21 cellular contexts compared by ENCODE assay signal in the genomic region with DNA sequence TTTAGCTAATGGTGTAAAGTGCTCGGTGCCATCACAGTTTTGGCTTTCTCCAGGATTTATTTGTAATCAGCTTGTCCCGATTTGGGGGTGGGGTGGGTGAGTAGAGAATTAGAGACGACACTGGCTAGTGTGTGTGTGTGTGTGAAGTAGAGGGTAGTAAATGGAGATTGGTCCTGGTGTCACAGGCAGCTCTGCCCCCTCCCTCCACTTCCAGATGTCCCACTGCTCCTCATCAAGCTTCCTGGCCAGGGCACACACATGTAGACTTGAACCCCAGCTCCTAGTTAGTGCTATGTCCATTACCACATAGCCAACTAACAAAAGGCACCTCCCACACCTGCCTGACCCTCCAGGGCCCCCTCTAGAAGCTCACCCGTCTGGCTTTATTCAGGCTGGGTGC. TPM values are rescaled to one million over a fixed set of nuclear protein-coding genes. Genes with fewer than 3 reads are reported as not detected.
DNase-seq lines count a peak whose midpoint lies in the region; ATAC-seq and TF ChIP-seq lines count a peak whose summit lies in the region.
"Had no signal": no experiment of that assay in that cellular context is flagged by ENCODE, and none has a peak within 500 bp of the region (broad histone marks: within the 10 kb centered on the region; RNA-seq: fewer than 3 reads in every experiment).

No MANE protein-coding gene starts in this region.

- no peaks in the 10 kb centered on the region for H3K9me3 ChIP-seq in right atrium auricular region
- no peaks in the 10 kb centered on the region for H3K9me3 ChIP-seq in gastroesophageal sphincter
- H3K9me3 ChIP-seq: thyroid gland had no signal

- H3K9me3 Mint-ChIP-seq in brain (no peaks in the 10 kb centered on the region), type B pancreatic cell (no peaks in the 10 kb centered on the region)
- no peaks in the 10 kb centered on the region for H3K9me3 Mint-ChIP-seq in activated CD4-positive, alpha-beta memory T cell treated with anti-CD3 and anti-CD28 coated beads, Interleukin-2, amount 10 ng/mL, durations not matched to agents 7 days and 5 days

- H3K27me3 Mint-ChIP-seq in brain (peaks cover 29% of the 10 kb centered on the region), type B pancreatic cell (peaks cover 27% of the 10 kb centered on the region)
- H3K27me3 Mint-ChIP-seq in activated CD4-positive, alpha-beta memory T cell treated with anti-CD3 and anti-CD28 coated beads, Interleukin-2, amount 10 ng/mL, durations not matched to agents 7 days and 5 days = peaks cover 48% of the 10 kb centered on the region

- no peaks in the 10 kb centered on the region for H3K36me3 ChIP-seq in right atrium auricular region
- H3K36me3 ChIP-seq in gastroesophageal sphincter = no peaks in the 10 kb centered on the region
- H3K36me3 ChIP-seq: thyroid gland had no signal

- H3K4me3 Mint-ChIP-seq in brain (peak overlapping the region; percentile 10 to 85 (median 23)), type B pancreatic cell (peak overlapping the region; percentile 90)
- no peak overlapping the region for H3K4me3 Mint-ChIP-seq in activated CD4-positive, alpha-beta memory T cell treated with anti-CD3 and anti-CD28 coated beads, Interleukin-2, amount 10 ng/mL, durations not matched to agents 7 days and 5 days

- H3K27ac Mint-ChIP-seq in brain (no peak overlapping the region), type B pancreatic cell (no peak overlapping the region)
- no peak overlapping the region for H3K27ac Mint-ChIP-seq in activated CD4-positive, alpha-beta memory T cell treated with anti-CD3 and anti-CD28 coated beads, Interleukin-2, amount 10 ng/mL, durations not matched to agents 7 days and 5 days

- H3K27me3 ChIP-seq in right atrium auricular region = no peaks in the 10 kb centered on the region
- peaks cover 22% of the 10 kb centered on the region for H3K27me3 ChIP-seq in gastroesophageal sphincter
- H3K27me3 ChIP-seq: thyroid gland had no signal

- no peak for TF ChIP-seq POLR2A in gastroesophageal sphincter (IDR thresholded peaks at IDR 0.05)

- no peak overlapping the region for H3K4me3 ChIP-seq in right atrium auricular region
- peak overlapping the region in 1 of 2 donors; percentile 4 for H3K4me3 ChIP-seq in gastroesophageal sphincter
- H3K4me3 ChIP-seq: K562, thyroid gland had no signal

- intact Hi-C loops in Right ventricle myocardium inferior (cut with DNase I) = loop anchor here (1.0 to 2.0 kb wide), 2 partner anchors 48 to 101 kb away; no protein-coding TSS in a partner anchor

- POLR2A ChIA-PET in activated CD4-positive, alpha-beta memory T cell treated with anti-CD3 and anti-CD28 coated beads, Interleukin-2, amount 10 ng/mL, durations not matched to agents 7 days and 5 days (lab: Charles Lee) = no interaction called here

- H3K4me1 Mint-ChIP-seq in brain (peaks cover 68% of the 10 kb centered on the region), type B pancreatic cell (ENCODE audit: unreplicated experiment) (peaks cover 54% of the 10 kb centered on the region)
- H3K4me1 Mint-ChIP-seq in activated CD4-positive, alpha-beta memory T cell treated with anti-CD3 and anti-CD28 coated beads, Interleukin-2, amount 10 ng/mL, durations not matched to agents 7 days and 5 days = peaks cover 15% of the 10 kb centered on the region

- H3K4me1 ChIP-seq in right atrium auricular region (peaks cover 0 to 83% of the 10 kb centered on the region in 2 donors), gastroesophageal sphincter (peaks cover 18 to 86% (median 31%) of the 10 kb centered on the region in 3 donors)

- H3K36me3 Mint-ChIP-seq in brain = no peaks in the 10 kb centered on the region
- no peaks in the 10 kb centered on the region for H3K36me3 Mint-ChIP-seq in type B pancreatic cell
- no peaks in the 10 kb centered on the region for H3K36me3 Mint-ChIP-seq in activated CD4-positive, alpha-beta memory T cell treated with anti-CD3 and anti-CD28 coated beads, Interleukin-2, amount 10 ng/mL, durations not matched to agents 7 days and 5 days (ENCODE audit: low read depth)

- no peak for TF ChIP-seq EP300 in gastroesophageal sphincter (IDR thresholded peaks at IDR 0.05)

- ATAC-seq in Right ventricle myocardium inferior (no peak), gastroesophageal sphincter (no peak)

- DNase-seq in right atrium auricular region (ENCODE audit: low spot score) (no peak), Right ventricle myocardium inferior (ENCODE audit: missing footprints) (no peak), type B pancreatic cell (ENCODE audit: extremely low spot score, unreplicated experiment) (no peak), SW 1271 (lab: John Stamatoyannopoulos, UW) (no peak), NCI-H1436 treated with DMSO at 0.1 percent for 48 hours (lab: John Stamatoyannopoulos, UW) (no peak)
- no peak for DNase-seq in activated CD4-positive, alpha-beta memory T cell treated with anti-CD3 and anti-CD28 coated beads, Interleukin-2, amount 10 ng/mL, durations not matched to agents 7 days and 5 days
- DNase-seq: activated CD4-positive, CD25-positive, alpha-beta regulatory T cell treated with anti-CD3 and anti-CD28 coated beads, Interleukin-2, amount 50 U/mL, for 72 hours; activated CD8-positive, alpha-beta memory T cell treated with anti-CD3 and anti-CD28 coated beads, Interleukin-2, amount 50 U/mL, for 4 hours; activated gamma-delta T cell treated with Interleukin-2 at 50 U/mL for 16 hours; dorsolateral prefrontal cortex; NCI-H1105; NK-92 treated with Interleukin-12 subunit alpha and Interleukin-12 subunit beta, amount 100 ng/mL, for 24 hours; nucleus accumbens; SHP77; small intestine; thyroid gland had no signal

- CTCF ChIA-PET in activated CD4-positive, alpha-beta memory T cell treated with anti-CD3 and anti-CD28 coated beads, Interleukin-2, amount 10 ng/mL, durations not matched to agents 7 days and 5 days (lab: Charles Lee) = interaction anchor here (0.6 to 5.5 kb wide), 16 partner anchors 10 to 690 kb away, joined by 3 to 46 read pairs (median 4); a partner anchor contains a TSS

- no peak for TF ChIP-seq CTCF in right atrium auricular region (IDR thresholded peaks at IDR 0.05)
- TF ChIP-seq CTCF in brain (conservative IDR thresholded peaks at IDR 0.05) = no peak
- no peak for TF ChIP-seq CTCF in gastroesophageal sphincter (IDR thresholded peaks at IDR 0.05)
- TF ChIP-seq CTCF in type B pancreatic cell (conservative IDR thresholded peaks at IDR 0.05) = no peak

- H3K27ac ChIP-seq in right atrium auricular region (peak overlapping the region; percentile 81 to 89), gastroesophageal sphincter (peak overlapping the region in 3 of 4 donors; percentile 90 to 93 (median 93))
- H3K27ac ChIP-seq: thyroid gland had no signal

- 60 to 62% methylated on average over 1 to 2 of the region's 4 CpGs for WGBS in gastroesophageal sphincter (ENCODE audit: low coverage in 1 of 2), 2 donors

RNA-seq across cellular contexts. Expression of a gene that starts 3.2 kb away (rescaled TPM):
- total RNA-seq in right atrium auricular region (100 to 1,000 TPM in 1 of 2 donors, 10 to 100 TPM in 1; 72.5 to 151 TPM), Right ventricle myocardium inferior (26.9 TPM), gastroesophageal sphincter (10 to 100 TPM; 15.9 to 48.4 (median 38.8) TPM), type B pancreatic cell (ENCODE audit: low replicate concordance) (39.2 and 52.3 TPM in 2 replicates)
- 43.3 TPM for polyA plus RNA-seq in brain (ENCODE audit: insufficient read depth, low read depth, low replicate concordance)
- total RNA-seq in activated CD4-positive, alpha-beta memory T cell treated with anti-CD3 and anti-CD28 coated beads, Interleukin-2, amount 10 ng/mL, durations not matched to agents 7 days and 5 days = not detected

RNA-seq across cellular contexts. Expression of a gene that starts 16.0 kb away (rescaled TPM):
- total RNA-seq in right atrium auricular region (10 to 100 TPM; 31.6 to 34.8 TPM), Right ventricle myocardium inferior (41.8 TPM), gastroesophageal sphincter (100 to 1,000 TPM in 3 of 4 donors, 10 to 100 TPM in 1; 89.9 to 284 (median 166) TPM), type B pancreatic cell (ENCODE audit: low replicate concordance) (9.3 and 10.4 TPM in 2 replicates)
- 4.3 TPM for polyA plus RNA-seq in brain (ENCODE audit: insufficient read depth, low read depth, low replicate concordance)
- not detected for total RNA-seq in activated CD4-positive, alpha-beta memory T cell treated with anti-CD3 and anti-CD28 coated beads, Interleukin-2, amount 10 ng/mL, durations not matched to agents 7 days and 5 days
- total RNA-seq: frontal cortex; T-helper 2 cell treated with Interferon-gamma antibody and Interleukin-4, amounts not matched to agents 100 ng/mL and 5 ng/mL, for 36 hours had no signal

RNA-seq across cellular contexts. Expression of a gene that starts 36.4 kb away (rescaled TPM):
- total RNA-seq in right atrium auricular region (under 1 TPM; 0.26 to 0.86 TPM), Right ventricle myocardium inferior (0.68 TPM), gastroesophageal sphincter (1 to 10 TPM in 1 of 4 donors, not detected in 3; 2.3 TPM), type B pancreatic cell (ENCODE audit: low replicate concordance) (12.2 and 26.9 TPM in 2 replicates)
- polyA plus RNA-seq in brain (ENCODE audit: insufficient read depth, low read depth, low replicate concordance) = 17.2 TPM
- under 1 TPM in 1 of 2 experiments, not detected in 1; 0.13 TPM for total RNA-seq in activated CD4-positive, alpha-beta memory T cell treated with anti-CD3 and anti-CD28 coated beads, Interleukin-2, amount 10 ng/mL, durations not matched to agents 7 days and 5 days
- total RNA-seq: frontal cortex; T-helper 2 cell treated with Interferon-gamma antibody and Interleukin-4, amounts not matched to agents 100 ng/mL and 5 ng/mL, for 36 hours had no signal

Comparison
In these comparisons a context has a peak if more than half of its experiments do, and no peak if none do; other contexts are left out.
1. RNA of a gene that starts 3.2 kb away (total RNA-seq): 72.5 to 151 TPM in right atrium auricular region, 39.2 to 52.3 TPM in type B pancreatic cell, 15.9 to 48.4 TPM in gastroesophageal sphincter and 26.9 TPM in Right ventricle myocardium inferior (single experiment); not detected in activated CD4-positive, alpha-beta memory T cell treated with anti-CD3 and anti-CD28 coated beads, Interleukin-2, amount 10 ng/mL, durations not matched to agents 7 days and 5 days; every median in the first group is over 10 times any median in the second.
2. RNA of a gene that starts 16.0 kb away (total RNA-seq): 89.9 to 284 TPM in gastroesophageal sphincter, 41.8 TPM in Right ventricle myocardium inferior (single experiment), 31.6 to 34.8 TPM in right atrium auricular region and 9.3 to 10.4 TPM in type B pancreatic cell; not detected in activated CD4-positive, alpha-beta memory T cell treated with anti-CD3 and anti-CD28 coated beads, Interleukin-2, amount 10 ng/mL, durations not matched to agents 7 days and 5 days; every median in the first group is over 10 times any median in the second.